ENCODE assay signal across 1 cellular context in genomic region chr11:9015677-9016076, GRCh38.
TF ChIP-seq lines count a peak whose summit lies in the region.

No MANE protein-coding gene starts in this region.

TF ChIP-seq in GM23338, 12 proteins besides CTCF, POLR2A, EP300 and RAD21 (continued from another document):
- TF ChIP-seq ZNF462 (CRISPR knock-in tag; IDR thresholded peaks at IDR 0.05) (no peak), ZNF114 (CRISPR knock-in tag; IDR thresholded peaks at IDR 0.05) (no peak), EZH2phosphoT487 (IDR thresholded peaks at IDR 0.05; ENCODE audit: unreplicated experiment) (no peak)
